8 cellular contexts compared by ENCODE assay signal in genomic region chr19:10416083-10416379, GRCh38. TPM values are rescaled to one million over a fixed set of nuclear protein-coding genes. Genes with fewer than 3 reads are reported as not detected.
DNase-seq lines count a peak whose midpoint lies in the region; ATAC-seq, FAIRE-seq and TF ChIP-seq lines count a peak whose summit lies in the region.

No MANE protein-coding gene starts in this region.

- H3K9me2 ChIP-seq in DOHH2 (replicated peaks; ENCODE audit: control insufficient read depth, low read length), result no peaks in the 10 kb centered on the region

- dilution Hi-C loops in endothelial cell of umbilical vein (cut with MboI; ENCODE audit: extremely low pct_ligation_motif_present, low sequenced_read_pairs), result no loop called here

- H3K4me2 ChIP-seq in DOHH2 (ENCODE audit: low read length) (peak overlapping the region; percentile 80), OCI-LY3 (ENCODE audit: low read length) (peak overlapping the region; percentile 59), endothelial cell of umbilical vein (ENCODE audit: insufficient read depth, low read length) (peak overlapping the region; percentile 42), osteoblast (ENCODE audit: insufficient read depth, low read length) (peak overlapping the region; percentile 98)

- ATAC-seq in GM21360 (IDR thresholded peaks at IDR 0.05; ENCODE audit: unreplicated experiment) (no peak), HG03196 (IDR thresholded peaks at IDR 0.05; ENCODE audit: unreplicated experiment) (no peak)

- no TSS peak for BruUV-seq in endothelial cell of umbilical vein (replicated peaks; lab: Mats Ljungman, UMichigan)

- POLR2A ChIA-PET in endothelial cell of umbilical vein (lab: Charles Lee), result no interaction called here

- no peaks in the 10 kb centered on the region for H4K20me1 ChIP-seq in DOHH2 (ENCODE audit: control insufficient read depth, insufficient read depth, low read depth, low read length)
- H4K20me1 ChIP-seq in OCI-LY3 (ENCODE audit: insufficient read depth, low read length), result no peaks in the 10 kb centered on the region
- no peaks in the 10 kb centered on the region for H4K20me1 ChIP-seq in endothelial cell of umbilical vein (replicated peaks; ENCODE audit: control insufficient read depth, extremely low read depth, insufficient read depth, low read length)
- peaks cover 4% of the 10 kb centered on the region for H4K20me1 ChIP-seq in osteoblast (ENCODE audit: insufficient read depth, low read length)

- H3K9ac ChIP-seq in OCI-LY3 (ENCODE audit: low read length), result peak overlapping the region; percentile 50
- peak overlapping the region; percentile 13 for H3K9ac ChIP-seq in endothelial cell of umbilical vein (replicated peaks; ENCODE audit: extremely low read depth, insufficient read depth, low read length)

- H3K4me1 ChIP-seq in DOHH2 (ENCODE audit: control insufficient read depth, low read length), result peaks cover 77% of the 10 kb centered on the region
- peaks cover 45% of the 10 kb centered on the region for H3K4me1 ChIP-seq in OCI-LY3 (ENCODE audit: low read length)
- H3K4me1 ChIP-seq in endothelial cell of umbilical vein (ENCODE audit: control insufficient read depth, extremely low read depth, insufficient read depth, low read length), result peaks cover 14% of the 10 kb centered on the region
- H3K4me1 ChIP-seq in osteoblast (ENCODE audit: insufficient read depth, low read length), result peaks cover 30% of the 10 kb centered on the region

- H3K4me3 ChIP-seq in DOHH2 (ENCODE audit: low read length), result peak overlapping the region; percentile 88
- peak overlapping the region; percentile 73 for H3K4me3 ChIP-seq in OCI-LY3 (ENCODE audit: low read length)
- H3K4me3 ChIP-seq in endothelial cell of umbilical vein (replicated peaks in 1 of 3; ENCODE audit: insufficient read depth in 1 of 3, low read depth in 1 of 3, low read length in 3 of 3), result peak overlapping the region; percentile 4 to 44 (median 25)
- peak overlapping the region; percentile 85 for H3K4me3 ChIP-seq in osteoblast (ENCODE audit: insufficient read depth, low read length)

- DNase-seq in endothelial cell of umbilical vein (ENCODE audit: low read depth, low spot score) (no peak), osteoblast (ENCODE audit: insufficient read length, low spot score, missing footprints) (no peak), DMS 273 treated with DMSO at 0.1 percent for 48 hours (lab: John Stamatoyannopoulos, UW) (no peak), cerebellar cortex (ENCODE audit: low spot score) (no peak)

- TF ChIP-seq CTCF in DOHH2 (IDR thresholded peaks at IDR 0.05; ENCODE audit: low read depth, low read length, poor library complexity, severe bottlenecking) (no peak), OCI-LY3 (IDR thresholded peaks at IDR 0.05; ENCODE audit: low read depth, low read length) (no peak), endothelial cell of umbilical vein (IDR thresholded peaks at IDR 0.05; ENCODE audit: extremely low read depth in 1 of 2, insufficient read depth in 1 of 2, low read depth in 1 of 2, low read length in 2 of 2) (no peak), osteoblast (IDR thresholded peaks at IDR 0.05; ENCODE audit: extremely low read depth, low read depth, low read length) (no peak)

- H3K27me3 ChIP-seq in DOHH2 (ENCODE audit: control insufficient read depth, low read length), result no peaks in the 10 kb centered on the region
- peaks cover 31% of the 10 kb centered on the region for H3K27me3 ChIP-seq in OCI-LY3 (ENCODE audit: low read depth, low read length)
- H3K27me3 ChIP-seq in endothelial cell of umbilical vein (ENCODE audit: control insufficient read depth in 2 of 2, insufficient read depth in 2 of 2, low read length in 2 of 2), result peaks cover 28 to 32% of the 10 kb centered on the region in 2 experiments
- peaks cover 38% of the 10 kb centered on the region for H3K27me3 ChIP-seq in osteoblast (ENCODE audit: insufficient read depth, low read length)

- no peaks in the 10 kb centered on the region for H3K9me1 ChIP-seq in endothelial cell of umbilical vein (replicated peaks; ENCODE audit: control insufficient read depth, extremely low read depth, insufficient read depth, low read length)

- CTCF ChIA-PET in endothelial cell of umbilical vein (lab: Charles Lee), result interaction anchor here (0.8 to 7.5 kb wide), 13 partner anchors 10 to 160 kb away, joined by 3 to 108 read pairs (median 5); partner anchors contain the start of genes CDC37, ICAM1 and ICAM5

- H3K79me2 ChIP-seq in DOHH2 (ENCODE audit: control insufficient read depth, low read length) (peaks cover 57% of the 10 kb centered on the region), OCI-LY3 (ENCODE audit: low read length) (no peaks in the 10 kb centered on the region), endothelial cell of umbilical vein (ENCODE audit: control insufficient read depth, insufficient read depth, low read length) (no peaks in the 10 kb centered on the region), osteoblast (ENCODE audit: insufficient read depth, low read length) (no peaks in the 10 kb centered on the region)

- H3K36me3 ChIP-seq in DOHH2 (ENCODE audit: control insufficient read depth, low read length), result peaks cover 44% of the 10 kb centered on the region
- no peaks in the 10 kb centered on the region for H3K36me3 ChIP-seq in OCI-LY3 (replicated peaks; ENCODE audit: low read depth, low read length)
- H3K36me3 ChIP-seq in endothelial cell of umbilical vein (ENCODE audit: control insufficient read depth in 2 of 2, extremely low read depth in 1 of 2, insufficient read depth in 2 of 2, low read length in 2 of 2), result no peaks in the 10 kb centered on the region
- no peaks in the 10 kb centered on the region for H3K36me3 ChIP-seq in osteoblast (ENCODE audit: insufficient read depth, low read length)

- no peak for FAIRE-seq in endothelial cell of umbilical vein (lab: Jason Lieb, UNC)

- no peak for TF ChIP-seq POLR2A in endothelial cell of umbilical vein (IDR thresholded peaks at IDR 0.05; ENCODE audit: low read depth, low read length)

- intact Hi-C loops in endothelial cell of umbilical vein (cut with micrococcal nuclease), result loop anchor here (1.0 to 5.0 kb wide), 2 partner anchors 13 to 151 kb away; partner anchors contain the start of genes CDC37, CDKN2D and KRI1

- H3F3A ChIP-seq in DOHH2 (ENCODE audit: control insufficient read depth, insufficient read depth), result peaks cover 49% of the 10 kb centered on the region

- H2AFZ ChIP-seq in OCI-LY3 (ENCODE audit: low read depth, low read length), result peak overlapping the region; percentile 63
- peak overlapping the region; percentile 82 for H2AFZ ChIP-seq in endothelial cell of umbilical vein (ENCODE audit: low read depth, low read length)
- peak overlapping the region; percentile 99 for H2AFZ ChIP-seq in osteoblast (ENCODE audit: low read length)

- H3K9me3 ChIP-seq in DOHH2 (ENCODE audit: control insufficient read depth, insufficient read depth, low read length), result peaks cover 4% of the 10 kb centered on the region; the same call in 1 of the 2 replicates
- H3K9me3 ChIP-seq in OCI-LY3 (ENCODE audit: insufficient read depth, low read length), result no peaks in the 10 kb centered on the region
- no peaks in the 10 kb centered on the region for H3K9me3 ChIP-seq in endothelial cell of umbilical vein (replicated peaks; ENCODE audit: control insufficient read depth, insufficient read depth, low read length)
- no peaks in the 10 kb centered on the region for H3K9me3 ChIP-seq in osteoblast (ENCODE audit: low read depth, low read length)

- H3K27ac ChIP-seq in DOHH2 (ENCODE audit: low read depth, low read length) (peak overlapping the region; percentile 90), OCI-LY3 (ENCODE audit: low read length) (peak overlapping the region; percentile 8; the same call in 1 of the 2 replicates), endothelial cell of umbilical vein (ENCODE audit: insufficient read depth, low read depth, low read length) (no peak overlapping the region), osteoblast (ENCODE audit: low read depth, low read length) (peak overlapping the region; percentile 68)

TF ChIP-seq in endothelial cell of umbilical vein, 7 proteins besides CTCF, POLR2A, EP300 and RAD21:
- TF ChIP-seq MAX (IDR thresholded peaks at IDR 0.05; ENCODE audit: insufficient read depth, insufficient read length), result no peak

RNA-seq across cellular contexts. Expression of gene PDE4A, which starts 4.3 kb away (rescaled TPM):
- total RNA-seq in endothelial cell of umbilical vein, result 9.9 and 10.0 TPM in 2 replicates
- 3.7 and 3.8 TPM in 2 replicates for polyA plus RNA-seq in endothelial cell of umbilical vein
- 4.3 and 5.1 TPM in 2 replicates for polyA plus RNA-seq in endothelial cell of umbilical vein (2011; cell fraction: cytosol; rRNA removed)
- 5.6 and 5.7 TPM in 2 replicates for polyA plus RNA-seq in endothelial cell of umbilical vein (2011; cell fraction: nucleus; rRNA removed)
- polyA plus RNA-seq in endothelial cell of umbilical vein (2012), result 6.1 and 7.9 TPM in 2 replicates
- 3.7 and 5.0 TPM in 2 replicates for polyA minus RNA-seq in endothelial cell of umbilical vein
- polyA minus RNA-seq in endothelial cell of umbilical vein (2011; cell fraction: cytosol; rRNA and poly(A)+ RNA removed), result 0.92 TPM
- 3.0 and 4.9 TPM in 2 replicates for polyA minus RNA-seq in endothelial cell of umbilical vein (2011; cell fraction: nucleus; rRNA and poly(A)+ RNA removed)
- total RNA-seq in osteoblast, result 5.1 and 8.3 TPM in 2 replicates

RNA-seq across cellular contexts. Expression of gene CDC37, which starts 12.7 kb away (rescaled TPM):
- total RNA-seq in endothelial cell of umbilical vein (275 and 300 TPM in 2 replicates), osteoblast (131 and 154 TPM in 2 replicates)
- 366 and 372 TPM in 2 replicates for polyA plus RNA-seq in endothelial cell of umbilical vein
- polyA plus RNA-seq in endothelial cell of umbilical vein (2011; cell fraction: cytosol; rRNA removed), result 471 and 535 TPM in 2 replicates
- 1,255 and 1,369 TPM in 2 replicates for polyA plus RNA-seq in endothelial cell of umbilical vein (2011; cell fraction: nucleus; rRNA removed)
- polyA plus RNA-seq in endothelial cell of umbilical vein (2012), result 348 and 387 TPM in 2 replicates
- 147 and 176 TPM in 2 replicates for polyA minus RNA-seq in endothelial cell of umbilical vein
- polyA minus RNA-seq in endothelial cell of umbilical vein (2011; cell fraction: cytosol; rRNA and poly(A)+ RNA removed), result 106 TPM
- 60.9 and 125 TPM in 2 replicates for polyA minus RNA-seq in endothelial cell of umbilical vein (2011; cell fraction: nucleus; rRNA and poly(A)+ RNA removed)

RNA-seq across cellular contexts. Expression of gene TYK2, which starts 35.7 kb away (rescaled TPM):
- 138 and 142 TPM in 2 replicates for total RNA-seq in endothelial cell of umbilical vein
- polyA plus RNA-seq in endothelial cell of umbilical vein, result 92.9 and 93.7 TPM in 2 replicates
- 64.1 and 77.2 TPM in 2 replicates for polyA plus RNA-seq in endothelial cell of umbilical vein (2011; cell fraction: cytosol; rRNA removed)
- 407 and 608 TPM in 2 replicates for polyA plus RNA-seq in endothelial cell of umbilical vein (2011; cell fraction: nucleus; rRNA removed)
- 94.1 and 115 TPM in 2 replicates for polyA plus RNA-seq in endothelial cell of umbilical vein (2012)
- 67.3 and 98.8 TPM in 2 replicates for polyA minus RNA-seq in endothelial cell of umbilical vein
- polyA minus RNA-seq in endothelial cell of umbilical vein (2011; cell fraction: cytosol; rRNA and poly(A)+ RNA removed), result 44.9 TPM
- polyA minus RNA-seq in endothelial cell of umbilical vein (2011; cell fraction: nucleus; rRNA and poly(A)+ RNA removed), result 109 and 141 TPM in 2 replicates
- 52.5 and 72.7 TPM in 2 replicates for total RNA-seq in osteoblast

Comparison
In these comparisons a context has a peak if more than half of its experiments do, and no peak if none do; other contexts are left out.
1. H3K4me2 ChIP-seq: peak in every context shown above with its lines; median percentile 98 in osteoblast; 80 in DOHH2; 59 in OCI-LY3; 42 in endothelial cell of umbilical vein.
2. H3K4me3 ChIP-seq: peak in every context shown above with its lines; median percentile 88 in DOHH2; 85 in osteoblast; 73 in OCI-LY3; 25 in endothelial cell of umbilical vein.